In genomic region chr6:90611543-90611864, GRCh38 we compare ENCODE assay signal across 8 cellular contexts. TPM values are rescaled to one million over a fixed set of nuclear protein-coding genes. Genes with fewer than 3 reads are reported as not detected.
DNase-seq lines count a peak whose midpoint lies in the region; ATAC-seq and TF ChIP-seq lines count a peak whose summit lies in the region.

No MANE protein-coding gene starts in this region.

- H3K9me3 Mint-ChIP-seq in Calu3 (ENCODE audit: low read depth, unreplicated experiment) (no peaks in the 10 kb centered on the region), progenitor cell of endocrine pancreas (ENCODE audit: low read depth) (no peaks in the 10 kb centered on the region)

- no peak for DNase-seq in Calu3
- no peak for DNase-seq in Panc1 (ENCODE audit: low read depth, low spot score)
- DNase-seq in progenitor cell of endocrine pancreas (ENCODE audit: low spot score, unreplicated experiment), result no peak
- no peak for DNase-seq in islet precursor cell
- no peak for DNase-seq in GM19240 (ENCODE audit: insufficient read length, low spot score)
- no peak for DNase-seq in midbrain (lab: John Stamatoyannopoulos, UW)

- H3K36me3 ChIP-seq in Panc1 (ENCODE audit: control insufficient read depth, insufficient read depth, low read length), result no peaks in the 10 kb centered on the region
- H3K36me3 ChIP-seq in esophagus (ENCODE audit: control insufficient read depth in 2 of 2, insufficient read depth in 2 of 2, low read length in 1 of 2), result no peaks in the 10 kb centered on the region

- H3K27me3 ChIP-seq in Panc1 (ENCODE audit: control insufficient read depth, insufficient read depth, low read length), result peaks cover 41% of the 10 kb centered on the region
- peaks cover 6 to 8% of the 10 kb centered on the region in 2 donors for H3K27me3 ChIP-seq in esophagus (ENCODE audit: control insufficient read depth in 1 of 2, insufficient read depth in 2 of 2, low read length in 2 of 2)

- TF ChIP-seq CTCF in Calu3 (IDR thresholded peaks at IDR 0.05; ENCODE audit: unreplicated experiment) (no peak), Panc1 (IDR thresholded peaks at IDR 0.05) (no peak), progenitor cell of endocrine pancreas (IDR thresholded peaks at IDR 0.05; ENCODE audit: unreplicated experiment) (no peak)

- BruUV-seq in Calu3 (replicated peaks; lab: Mats Ljungman, UMichigan), result no TSS peak
- no TSS peak for BruUV-seq in Panc1 (replicated peaks; lab: Mats Ljungman, UMichigan)

- 24 to 26% methylated on average over 7 of the region's 7 CpGs for WGBS in esophagus, 2 donors

- POLR2A ChIA-PET in Panc1 (lab: Charles Lee), result no interaction called here

- peaks cover 5% of the 10 kb centered on the region; the same call in 1 of the 2 replicates for H3K4me1 ChIP-seq in Panc1 (ENCODE audit: control insufficient read depth, insufficient read depth, low read length)
- peaks cover 5 to 8% of the 10 kb centered on the region in 2 donors for H3K4me1 ChIP-seq in esophagus (ENCODE audit: control insufficient read depth in 2 of 2, insufficient read depth in 2 of 2, low read length in 1 of 2)

- in situ Hi-C loops in Panc1 (cut with HindIII; ENCODE audit: low pct_unique_long_range_greater_than_20kb, low sequenced_read_pairs), result no loop called here

- H3K9me3 ChIP-seq in Panc1 (ENCODE audit: control insufficient read depth, insufficient read depth, low read depth, low read length) (no peaks in the 10 kb centered on the region), esophagus (ENCODE audit: control insufficient read depth in 2 of 2, insufficient read depth in 1 of 2, low read depth in 1 of 2, low read length in 1 of 2) (no peaks in the 10 kb centered on the region)

- H3K4me3 ChIP-seq in Panc1 (ENCODE audit: low read depth in 2 of 2, low read length in 2 of 2) (peak overlapping the region; percentile 43 to 58; a peak in 3 of 4 replicates), esophagus (ENCODE audit: low read depth in 1 of 2, low read length in 2 of 2) (peak overlapping the region; percentile 46 to 61)

- peak overlapping the region; percentile 64 for H3K4me3 Mint-ChIP-seq in Calu3 (ENCODE audit: low read depth, unreplicated experiment)
- peak overlapping the region; percentile 76 for H3K4me3 Mint-ChIP-seq in progenitor cell of endocrine pancreas (ENCODE audit: low read depth)

- ATAC-seq in Panc1, result no peak
- no peak for ATAC-seq in HG02623 (IDR thresholded peaks at IDR 0.05; ENCODE audit: unreplicated experiment)

- H3K4me1 Mint-ChIP-seq in Calu3 (ENCODE audit: low read depth, unreplicated experiment) (peaks cover 9% of the 10 kb centered on the region), progenitor cell of endocrine pancreas (ENCODE audit: low read depth) (peaks cover 8% of the 10 kb centered on the region)

- intact Hi-C loops in Calu3 (cut with micrococcal nuclease; ENCODE audit: unreplicated experiment) (no loop called here), Panc1 (cut with micrococcal nuclease; ENCODE audit: unreplicated experiment) (loop anchor here (10.0 kb wide), 1 partner anchor 333 kb away; no protein-coding TSS in a partner anchor)

- peaks cover 57% of the 10 kb centered on the region for H3K27me3 Mint-ChIP-seq in Calu3 (ENCODE audit: unreplicated experiment)
- peaks cover 68% of the 10 kb centered on the region for H3K27me3 Mint-ChIP-seq in progenitor cell of endocrine pancreas

- H3K27ac ChIP-seq in Panc1 (ENCODE audit: low read length) (no peak overlapping the region), esophagus (ENCODE audit: low read depth in 2 of 2, low read length in 1 of 2) (no peak overlapping the region)

- H3K36me3 Mint-ChIP-seq in Calu3 (ENCODE audit: insufficient read depth, unreplicated experiment) (peaks cover 10% of the 10 kb centered on the region), progenitor cell of endocrine pancreas (ENCODE audit: insufficient read depth) (no peaks in the 10 kb centered on the region)

- CTCF ChIA-PET in Calu3 (lab: Charles Lee), result no interaction called here
- CTCF ChIA-PET in Panc1 (lab: Charles Lee), result no interaction called here

- no peak overlapping the region for H3K27ac Mint-ChIP-seq in Calu3 (ENCODE audit: unreplicated experiment)
- H3K27ac Mint-ChIP-seq in progenitor cell of endocrine pancreas, result peak overlapping the region; percentile 71

RNA-seq across cellular contexts. Expression of gene MAP3K7, which starts 24.6 kb away (rescaled TPM):
- total RNA-seq in Calu3 (2022) (27.8 and 28.1 TPM in 2 replicates), Panc1 (2021; ENCODE audit: unreplicated experiment) (33.1 TPM), progenitor cell of endocrine pancreas (40.3 and 41.6 TPM in 2 replicates)
- 17.8 TPM for polyA plus RNA-seq in Panc1 (2012; ENCODE audit: insufficient read length)
- 1 to 10 TPM; 8.4 to 10.0 TPM for polyA plus RNA-seq in esophagus
